In the genomic region with DNA sequence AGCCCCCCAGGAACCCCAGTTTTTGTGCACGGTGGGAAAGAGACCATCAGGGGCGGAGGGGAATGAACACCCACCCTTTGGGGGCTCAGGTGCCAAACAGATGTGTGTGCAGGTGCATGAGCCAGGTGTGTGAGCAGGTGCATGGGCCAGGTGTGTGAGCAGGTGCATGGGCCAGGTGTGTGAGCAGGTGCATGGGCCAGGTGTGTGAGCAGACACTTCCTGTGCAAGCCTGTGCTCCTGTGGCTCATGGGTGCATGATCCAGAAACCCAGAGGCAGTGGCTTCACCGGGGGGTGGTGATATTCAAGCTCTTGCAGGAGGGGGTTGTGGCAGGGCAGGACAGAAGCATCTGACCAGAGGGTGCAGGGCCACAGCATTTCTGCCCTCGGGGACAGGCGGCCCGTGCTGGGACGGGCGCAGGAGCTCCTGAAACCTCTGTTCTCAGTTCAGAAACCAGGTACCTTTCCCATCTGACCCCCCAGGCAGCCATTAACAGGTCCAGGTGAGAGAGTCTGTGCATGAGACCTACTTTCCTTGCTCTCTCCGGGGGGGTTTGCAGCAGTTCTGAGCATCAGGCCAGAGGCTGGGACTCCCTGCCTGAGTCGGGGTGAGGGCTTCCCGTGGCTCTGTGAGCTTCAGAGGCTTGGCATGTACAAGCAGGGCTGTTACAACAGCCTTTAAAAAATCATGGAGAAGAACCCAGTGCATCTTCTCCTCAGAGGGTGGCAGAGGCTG, we compare ENCODE assay signal across 1 cellular context.
TF ChIP-seq lines count a peak whose summit lies in the region.

No MANE protein-coding gene starts in this region.

TF ChIP-seq in WTC11, 78 proteins besides CTCF, POLR2A, EP300 and RAD21:
- TF ChIP-seq, protein P1, sequence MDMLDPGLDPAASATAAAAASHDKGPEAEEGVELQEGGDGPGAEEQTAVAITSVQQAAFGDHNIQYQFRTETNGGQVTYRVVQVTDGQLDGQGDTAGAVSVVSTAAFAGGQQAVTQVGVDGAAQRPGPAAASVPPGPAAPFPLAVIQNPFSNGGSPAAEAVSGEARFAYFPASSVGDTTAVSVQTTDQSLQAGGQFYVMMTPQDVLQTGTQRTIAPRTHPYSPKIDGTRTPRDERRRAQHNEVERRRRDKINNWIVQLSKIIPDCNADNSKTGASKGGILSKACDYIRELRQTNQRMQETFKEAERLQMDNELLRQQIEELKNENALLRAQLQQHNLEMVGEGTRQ (CRISPR knock-in tag; IDR thresholded peaks at IDR 0.05), result no peak
- no peak for TF ChIP-seq MXD4 (CRISPR knock-in tag; IDR thresholded peaks at IDR 0.05; ENCODE audit: borderline replicate concordance)
- TF ChIP-seq, protein P2, sequence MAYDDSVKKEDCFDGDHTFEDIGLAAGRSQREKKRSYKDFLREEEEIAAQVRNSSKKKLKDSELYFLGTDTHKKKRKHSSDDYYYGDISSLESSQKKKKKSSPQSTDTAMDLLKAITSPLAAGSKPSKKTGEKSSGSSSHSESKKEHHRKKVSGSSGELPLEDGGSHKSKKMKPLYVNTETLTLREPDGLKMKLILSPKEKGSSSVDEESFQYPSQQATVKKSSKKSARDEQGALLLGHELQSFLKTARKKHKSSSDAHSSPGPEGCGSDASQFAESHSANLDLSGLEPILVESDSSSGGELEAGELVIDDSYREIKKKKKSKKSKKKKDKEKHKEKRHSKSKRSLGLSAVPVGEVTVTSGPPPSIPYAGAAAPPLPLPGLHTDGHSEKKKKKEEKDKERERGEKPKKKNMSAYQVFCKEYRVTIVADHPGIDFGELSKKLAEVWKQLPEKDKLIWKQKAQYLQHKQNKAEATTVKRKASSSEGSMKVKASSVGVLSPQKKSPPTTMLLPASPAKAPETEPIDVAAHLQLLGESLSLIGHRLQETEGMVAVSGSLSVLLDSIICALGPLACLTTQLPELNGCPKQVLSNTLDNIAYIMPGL (CRISPR knock-in tag; IDR thresholded peaks at IDR 0.05), result no peak
- no peak for TF ChIP-seq RORB (CRISPR knock-in tag; IDR thresholded peaks at IDR 0.05)
- TF ChIP-seq, protein P3, sequence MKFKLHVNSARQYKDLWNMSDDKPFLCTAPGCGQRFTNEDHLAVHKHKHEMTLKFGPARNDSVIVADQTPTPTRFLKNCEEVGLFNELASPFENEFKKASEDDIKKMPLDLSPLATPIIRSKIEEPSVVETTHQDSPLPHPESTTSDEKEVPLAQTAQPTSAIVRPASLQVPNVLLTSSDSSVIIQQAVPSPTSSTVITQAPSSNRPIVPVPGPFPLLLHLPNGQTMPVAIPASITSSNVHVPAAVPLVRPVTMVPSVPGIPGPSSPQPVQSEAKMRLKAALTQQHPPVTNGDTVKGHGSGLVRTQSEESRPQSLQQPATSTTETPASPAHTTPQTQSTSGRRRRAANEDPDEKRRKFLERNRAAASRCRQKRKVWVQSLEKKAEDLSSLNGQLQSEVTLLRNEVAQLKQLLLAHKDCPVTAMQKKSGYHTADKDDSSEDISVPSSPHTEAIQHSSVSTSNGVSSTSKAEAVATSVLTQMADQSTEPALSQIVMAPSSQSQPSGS (CRISPR knock-in tag; IDR thresholded peaks at IDR 0.05; ENCODE audit: borderline replicate concordance, low read depth), result no peak
- TF ChIP-seq, protein P4, sequence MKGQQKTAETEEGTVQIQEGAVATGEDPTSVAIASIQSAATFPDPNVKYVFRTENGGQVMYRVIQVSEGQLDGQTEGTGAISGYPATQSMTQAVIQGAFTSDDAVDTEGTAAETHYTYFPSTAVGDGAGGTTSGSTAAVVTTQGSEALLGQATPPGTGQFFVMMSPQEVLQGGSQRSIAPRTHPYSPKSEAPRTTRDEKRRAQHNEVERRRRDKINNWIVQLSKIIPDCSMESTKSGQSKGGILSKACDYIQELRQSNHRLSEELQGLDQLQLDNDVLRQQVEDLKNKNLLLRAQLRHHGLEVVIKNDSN (CRISPR knock-in tag; IDR thresholded peaks at IDR 0.05), result no peak
- no peak for TF ChIP-seq NFATC4 (CRISPR knock-in tag; IDR thresholded peaks at IDR 0.05)
- TF ChIP-seq ATF1 (CRISPR knock-in tag; IDR thresholded peaks at IDR 0.05), result no peak
- TF ChIP-seq NR3C1 (CRISPR knock-in tag; conservative IDR thresholded peaks at IDR 0.05; ENCODE audit: low read depth), result no peak
- TF ChIP-seq, protein P5, sequence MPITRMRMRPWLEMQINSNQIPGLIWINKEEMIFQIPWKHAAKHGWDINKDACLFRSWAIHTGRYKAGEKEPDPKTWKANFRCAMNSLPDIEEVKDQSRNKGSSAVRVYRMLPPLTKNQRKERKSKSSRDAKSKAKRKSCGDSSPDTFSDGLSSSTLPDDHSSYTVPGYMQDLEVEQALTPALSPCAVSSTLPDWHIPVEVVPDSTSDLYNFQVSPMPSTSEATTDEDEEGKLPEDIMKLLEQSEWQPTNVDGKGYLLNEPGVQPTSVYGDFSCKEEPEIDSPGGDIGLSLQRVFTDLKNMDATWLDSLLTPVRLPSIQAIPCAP (CRISPR knock-in tag; IDR thresholded peaks at IDR 0.05), result no peak
- TF ChIP-seq FOXP1 (CRISPR knock-in tag; IDR thresholded peaks at IDR 0.05; ENCODE audit: borderline replicate concordance), result no peak
- TF ChIP-seq NFYB (CRISPR knock-in tag; conservative IDR thresholded peaks at IDR 0.05; ENCODE audit: low read depth), result no peak
- no peak for TF ChIP-seq ESRRA (CRISPR knock-in tag; IDR thresholded peaks at IDR 0.05; ENCODE audit: borderline replicate concordance)
- TF ChIP-seq, protein P6, sequence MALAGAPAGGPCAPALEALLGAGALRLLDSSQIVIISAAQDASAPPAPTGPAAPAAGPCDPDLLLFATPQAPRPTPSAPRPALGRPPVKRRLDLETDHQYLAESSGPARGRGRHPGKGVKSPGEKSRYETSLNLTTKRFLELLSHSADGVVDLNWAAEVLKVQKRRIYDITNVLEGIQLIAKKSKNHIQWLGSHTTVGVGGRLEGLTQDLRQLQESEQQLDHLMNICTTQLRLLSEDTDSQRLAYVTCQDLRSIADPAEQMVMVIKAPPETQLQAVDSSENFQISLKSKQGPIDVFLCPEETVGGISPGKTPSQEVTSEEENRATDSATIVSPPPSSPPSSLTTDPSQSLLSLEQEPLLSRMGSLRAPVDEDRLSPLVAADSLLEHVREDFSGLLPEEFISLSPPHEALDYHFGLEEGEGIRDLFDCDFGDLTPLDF (CRISPR knock-in tag; IDR thresholded peaks at IDR 0.05), result no peak
- no peak for TF ChIP-seq TEAD1 (CRISPR knock-in tag; IDR thresholded peaks at IDR 0.05)
- TF ChIP-seq, protein P7, sequence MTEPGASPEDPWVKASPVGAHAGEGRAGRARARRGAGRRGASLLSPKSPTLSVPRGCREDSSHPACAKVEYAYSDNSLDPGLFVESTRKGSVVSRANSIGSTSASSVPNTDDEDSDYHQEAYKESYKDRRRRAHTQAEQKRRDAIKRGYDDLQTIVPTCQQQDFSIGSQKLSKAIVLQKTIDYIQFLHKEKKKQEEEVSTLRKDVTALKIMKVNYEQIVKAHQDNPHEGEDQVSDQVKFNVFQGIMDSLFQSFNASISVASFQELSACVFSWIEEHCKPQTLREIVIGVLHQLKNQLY (CRISPR knock-in tag; IDR thresholded peaks at IDR 0.05), result no peak
- no peak for TF ChIP-seq NR2C2 (CRISPR knock-in tag; IDR thresholded peaks at IDR 0.05)
- TF ChIP-seq ZNF416 (CRISPR knock-in tag; IDR thresholded peaks at IDR 0.05), result no peak
- TF ChIP-seq, protein P8, sequence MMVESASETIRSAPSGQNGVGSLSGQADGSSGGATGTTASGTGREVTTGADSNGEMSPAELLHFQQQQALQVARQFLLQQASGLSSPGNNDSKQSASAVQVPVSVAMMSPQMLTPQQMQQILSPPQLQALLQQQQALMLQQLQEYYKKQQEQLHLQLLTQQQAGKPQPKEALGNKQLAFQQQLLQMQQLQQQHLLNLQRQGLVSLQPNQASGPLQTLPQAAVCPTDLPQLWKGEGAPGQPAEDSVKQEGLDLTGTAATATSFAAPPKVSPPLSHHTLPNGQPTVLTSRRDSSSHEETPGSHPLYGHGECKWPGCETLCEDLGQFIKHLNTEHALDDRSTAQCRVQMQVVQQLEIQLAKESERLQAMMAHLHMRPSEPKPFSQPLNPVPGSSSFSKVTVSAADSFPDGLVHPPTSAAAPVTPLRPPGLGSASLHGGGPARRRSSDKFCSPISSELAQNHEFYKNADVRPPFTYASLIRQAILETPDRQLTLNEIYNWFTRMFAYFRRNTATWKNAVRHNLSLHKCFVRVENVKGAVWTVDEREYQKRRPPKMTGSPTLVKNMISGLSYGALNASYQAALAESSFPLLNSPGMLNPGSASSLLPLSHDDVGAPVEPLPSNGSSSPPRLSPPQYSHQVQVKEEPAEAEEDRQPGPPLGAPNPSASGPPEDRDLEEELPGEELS (CRISPR knock-in tag; IDR thresholded peaks at IDR 0.05), result no peak
- no peak for TF ChIP-seq SP1 (CRISPR knock-in tag; conservative IDR thresholded peaks at IDR 0.05)
TF ChIP-seq in WTC11: peak in this region for 0.
